30 cellular contexts compared by ENCODE assay signal in genomic region chr13:40897058-40897457, GRCh38.
"Had no signal": no experiment of that assay in that cellular context is flagged by ENCODE, and none has a peak within 500 bp of the region (broad histone marks: within the 10 kb centered on the region; RNA-seq: fewer than 3 reads in every experiment).

No MANE protein-coding gene starts in this region.

- DNase-seq: activated CD4-positive, alpha-beta T cell treated with anti-CD3 and anti-CD28 coated beads for 36 hours; activated CD8-positive, alpha-beta T cell treated with anti-CD3 and anti-CD28 coated beads, Interleukin-2, amount 10 ng/mL, durations not matched to agents 7 days and 5 days; activated naive CD4-positive, alpha-beta T cell; activated naive CD8-positive, alpha-beta T cell treated with anti-CD3 and anti-CD28 coated beads for 36 hours; activated T-cell treated with anti-CD3 and anti-CD28 coated beads for 4 hours; activated T-cell treated with anti-CD3 and anti-CD28 coated beads, Interleukin-2, amount 50 U/mL, for 72 hours; adrenal gland; aorta; cortex of kidney; endodermal cell; esophagus squamous epithelium; foreskin melanocyte; heart right ventricle; left ventricle myocardium inferior; mucosa of descending colon; retina; stimulated activated CD4-positive, alpha-beta T cell treated with anti-CD3 and anti-CD28 coated beads, Interleukin-4, amount 100 ng/mL, for 4 hours; stimulated activated CD8-positive, alpha-beta memory T cell treated with anti-CD3 and anti-CD28 coated beads, Interleukin-4, amount 100 ng/mL, for 48 hours; stimulated activated naive CD8-positive, alpha-beta T cell treated with anti-CD3 and anti-CD28 coated beads, Interleukin-15, amount 100 ng/mL, for 72 hours; T1000; tibial artery had no signal

- H3K9me3 ChIP-seq: adrenal gland, esophagus squamous epithelium, heart right ventricle, left ventricle myocardium inferior, mucosa of descending colon, tibial artery had no signal

- H3K4me1 ChIP-seq: adrenal gland, esophagus squamous epithelium had no signal

- H3K36me3 ChIP-seq: adrenal gland, esophagus squamous epithelium, heart right ventricle, left ventricle myocardium inferior, tibial artery had no signal

- H3K4me1 Mint-ChIP-seq: endodermal cell, WTC11 had no signal

- H3K4me3 Mint-ChIP-seq: activated CD4-positive, alpha-beta T cell treated with anti-CD3 and anti-CD28 coated beads for 36 hours; activated CD8-positive, alpha-beta T cell treated with anti-CD3 and anti-CD28 coated beads, Interleukin-2, amount 10 ng/mL, durations not matched to agents 7 days and 5 days; activated naive CD8-positive, alpha-beta T cell treated with anti-CD3 and anti-CD28 coated beads for 36 hours; activated T-cell treated with anti-CD3 and anti-CD28 coated beads, Interleukin-2, amount 50 U/mL, for 72 hours; brain; endodermal cell; natural killer cell treated with Interleukin-12 subunit alpha and Interleukin-12 subunit beta and Interleukin-15 and Interleukin-18, amount 100 ng/mL, for 72 hours; stimulated activated memory B cell treated with anti-CD40 and anti-IgM and Interleukin-4, amounts not matched to agents 10 μg/mL and 1 μg/mL and 100 μg/mL, for 72 hours; stimulated activated naive CD8-positive, alpha-beta T cell treated with anti-CD3 and anti-CD28 coated beads, Interleukin-15, amount 100 ng/mL, for 72 hours; WTC11 had no signal

- H3K27me3 Mint-ChIP-seq: activated CD4-positive, alpha-beta T cell treated with anti-CD3 and anti-CD28 coated beads for 36 hours; activated naive CD8-positive, alpha-beta T cell treated with anti-CD3 and anti-CD28 coated beads for 36 hours; brain; natural killer cell treated with Interleukin-12 subunit alpha and Interleukin-12 subunit beta and Interleukin-15 and Interleukin-18, amount 100 ng/mL, for 72 hours; progenitor cell of endocrine pancreas; stimulated activated memory B cell treated with anti-CD40 and anti-IgM and Interleukin-4, amounts not matched to agents 10 μg/mL and 1 μg/mL and 100 μg/mL, for 72 hours; stimulated activated naive CD8-positive, alpha-beta T cell treated with anti-CD3 and anti-CD28 coated beads, Interleukin-15, amount 100 ng/mL, for 72 hours had no signal

- H3K4me3 ChIP-seq: adrenal gland, esophagus squamous epithelium, heart right ventricle, left ventricle myocardium inferior, lung, mucosa of descending colon, skin epidermis, tibial artery had no signal

- H3K27ac Mint-ChIP-seq: activated CD4-positive, alpha-beta T cell treated with anti-CD3 and anti-CD28 coated beads for 36 hours; activated CD8-positive, alpha-beta T cell treated with anti-CD3 and anti-CD28 coated beads, Interleukin-2, amount 10 ng/mL, durations not matched to agents 7 days and 5 days; activated naive CD8-positive, alpha-beta T cell treated with anti-CD3 and anti-CD28 coated beads for 36 hours; activated T-cell treated with anti-CD3 and anti-CD28 coated beads, Interleukin-2, amount 50 U/mL, for 72 hours; endodermal cell; natural killer cell treated with Interleukin-12 subunit alpha and Interleukin-12 subunit beta and Interleukin-15 and Interleukin-18, amount 100 ng/mL, for 72 hours; stimulated activated memory B cell treated with anti-CD40 and anti-IgM and Interleukin-4, amounts not matched to agents 10 μg/mL and 1 μg/mL and 100 μg/mL, for 72 hours; stimulated activated naive CD8-positive, alpha-beta T cell treated with anti-CD3 and anti-CD28 coated beads, Interleukin-15, amount 100 ng/mL, for 72 hours; WTC11 had no signal

- H3K9me3 Mint-ChIP-seq: activated T-cell treated with anti-CD3 and anti-CD28 coated beads, Interleukin-2, amount 50 U/mL, for 72 hours; natural killer cell treated with Interleukin-12 subunit alpha and Interleukin-12 subunit beta and Interleukin-15 and Interleukin-18, amount 100 ng/mL, for 72 hours; stimulated activated memory B cell treated with anti-CD40 and anti-IgM and Interleukin-4, amounts not matched to agents 10 μg/mL and 1 μg/mL and 100 μg/mL, for 72 hours; stimulated activated naive CD8-positive, alpha-beta T cell treated with anti-CD3 and anti-CD28 coated beads, Interleukin-15, amount 100 ng/mL, for 72 hours; WTC11 had no signal

- H3K36me3 Mint-ChIP-seq: natural killer cell treated with Interleukin-12 subunit alpha and Interleukin-12 subunit beta and Interleukin-15 and Interleukin-18, amount 100 ng/mL, for 72 hours; stimulated activated memory B cell treated with anti-CD40 and anti-IgM and Interleukin-4, amounts not matched to agents 10 μg/mL and 1 μg/mL and 100 μg/mL, for 72 hours; WTC11 had no signal

- ATAC-seq: activated CD4-positive, alpha-beta T cell treated with anti-CD3 and anti-CD28 coated beads for 36 hours; activated CD8-positive, alpha-beta T cell treated with anti-CD3 and anti-CD28 coated beads, Interleukin-2, amount 10 ng/mL, durations not matched to agents 7 days and 5 days; activated T-cell treated with anti-CD3 and anti-CD28 coated beads, Interleukin-2, amount 50 U/mL, for 72 hours; heart right ventricle; mucosa of descending colon; natural killer cell treated with Interleukin-12 subunit alpha and Interleukin-12 subunit beta and Interleukin-15 and Interleukin-18, amount 100 ng/mL, for 72 hours; sciatic nerve; stimulated activated memory B cell treated with anti-CD40 and anti-IgM and Interleukin-4, amounts not matched to agents 10 μg/mL and 1 μg/mL and 100 μg/mL, for 72 hours; stimulated activated naive CD8-positive, alpha-beta T cell treated with anti-CD3 and anti-CD28 coated beads, Interleukin-15, amount 100 ng/mL, for 72 hours; WTC11 had no signal

- H3K27ac ChIP-seq: adrenal gland, epithelial cell of prostate, esophagus squamous epithelium, heart right ventricle, left ventricle myocardium inferior, skin epidermis, tibial artery had no signal

- H3K27me3 ChIP-seq: adrenal gland, esophagus squamous epithelium, heart right ventricle, tibial artery had no signal
